ENCODE assay signal across 2 cellular contexts in genomic region chr5:148205044-148205813, GRCh38.
TF ChIP-seq lines count a peak whose summit lies in the region.

No MANE protein-coding gene starts in this region.

TF ChIP-seq in liver, 16 proteins besides CTCF, POLR2A, EP300 and RAD21:
- peak in 1 of 2 donors; percentile 44 for TF ChIP-seq GABPA (IDR thresholded peaks at IDR 0.05 in 1 of 2, conservative IDR thresholded peaks at IDR 0.05 in 1 of 2)
- peak; percentile 86 to 91 for TF ChIP-seq HNF4A (conservative IDR thresholded peaks at IDR 0.05)
- TF ChIP-seq RXRA (IDR thresholded peaks at IDR 0.05), result peak; percentile 60 to 86
- peak; percentile 33 for TF ChIP-seq MAX (IDR thresholded peaks at IDR 0.05)
- peak; percentile 67 for TF ChIP-seq ZBTB33 (IDR thresholded peaks at IDR 0.05)
- peak in 1 of 2 donors; percentile 83 for TF ChIP-seq JUND (IDR thresholded peaks at IDR 0.05)
- TF ChIP-seq REST (IDR thresholded peaks at IDR 0.05), result peak; percentile 34
- peak; percentile 46 for TF ChIP-seq YY1 (IDR thresholded peaks at IDR 0.05)
- TF ChIP-seq TAF1 (conservative IDR thresholded peaks at IDR 0.05), result no peak
- no peak for TF ChIP-seq FOXA2 (IDR thresholded peaks at IDR 0.05)
- TF ChIP-seq SP1 (IDR thresholded peaks at IDR 0.05), result no peak
- TF ChIP-seq FOXA1 (IDR thresholded peaks at IDR 0.05), result no peak
- peak; percentile 52 for TF ChIP-seq HNF4G (IDR thresholded peaks at IDR 0.05)
- no peak for TF ChIP-seq NR2F2 (IDR thresholded peaks at IDR 0.05)

TF ChIP-seq in HepG2, 621 proteins besides CTCF, POLR2A, EP300 and RAD21:
- no peak for TF ChIP-seq STAG1 (CRISPR knock-in tag; IDR thresholded peaks at IDR 0.05)
- TF ChIP-seq RBM22 (optimal IDR thresholded peaks at IDR 0.05; ENCODE audit: low read length), result no peak
- no peak for TF ChIP-seq TGIF2 (CRISPR knock-in tag; IDR thresholded peaks at IDR 0.05)
- TF ChIP-seq DBP (CRISPR knock-in tag; IDR thresholded peaks at IDR 0.05; ENCODE audit: not compliant biosample characterization), result no peak
- no peak for TF ChIP-seq CAMTA2 (CRISPR knock-in tag; IDR thresholded peaks at IDR 0.05; ENCODE audit: borderline replicate concordance)
- TF ChIP-seq ZNF614 (CRISPR knock-in tag; IDR thresholded peaks at IDR 0.05; ENCODE audit: borderline replicate concordance), result no peak
- TF ChIP-seq ZSCAN29 (CRISPR knock-in tag; conservative IDR thresholded peaks at IDR 0.05), result no peak
